23 cellular contexts compared by ENCODE assay signal in the genomic region with DNA sequence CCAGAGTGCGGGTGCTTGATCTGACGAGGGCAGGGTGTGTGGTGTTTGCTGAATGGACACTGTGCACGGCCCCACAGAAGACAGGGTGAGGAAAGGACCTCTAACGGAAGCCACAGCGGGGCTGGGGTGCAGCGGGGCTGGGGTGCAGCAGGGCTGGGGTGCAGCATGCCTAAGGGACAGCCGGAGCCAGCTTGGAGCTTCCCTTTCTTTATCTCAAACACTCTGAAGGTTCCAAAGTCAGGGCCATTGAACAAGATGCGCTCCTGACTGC.
"Had no signal": no experiment of that assay in that cellular context is flagged by ENCODE, and none has a peak within 500 bp of the region (broad histone marks: within the 10 kb centered on the region; RNA-seq: fewer than 3 reads in every experiment).

No MANE protein-coding gene starts in this region.

- H3K27me3 Mint-ChIP-seq: activated CD4-positive, alpha-beta T cell treated with anti-CD3 and anti-CD28 coated beads, Interleukin-2, amount 10 ng/mL, durations not matched to agents 24 days and 14 days; activated CD8-positive, alpha-beta T cell treated with anti-CD3 and anti-CD28 coated beads for 36 hours; activated naive CD8-positive, alpha-beta T cell treated with anti-CD3 and anti-CD28 coated beads, Interleukin-2, amount 10 ng/mL, durations not matched to agents 7 days and 5 days had no signal

- DNase-seq: activated CD4-positive, alpha-beta T cell treated with anti-CD3 and anti-CD28 coated beads, Interleukin-2, amount 10 ng/mL, durations not matched to agents 24 days and 14 days; activated CD8-positive, alpha-beta T cell treated with anti-CD3 and anti-CD28 coated beads for 36 hours; activated naive CD4-positive, alpha-beta T cell treated with Interleukin-2 at 50 U/mL for 16 hours; activated naive CD8-positive, alpha-beta T cell treated with anti-CD3 and anti-CD28 coated beads, Interleukin-2, amount 10 ng/mL, durations not matched to agents 7 days and 5 days; activated T-cell treated with anti-CD3 and anti-CD28 coated beads, Interleukin-2, amount 50 U/mL, for 1 hour; amygdala; effector memory CD8-positive, alpha-beta T cell; hypothalamus; naive B cell; ovary; stimulated activated CD4-positive, alpha-beta T cell treated with anti-CD3 and anti-CD28 coated beads, Interleukin-4, amount 100 ng/mL, for 24 hours; substantia nigra; T1000; uterus had no signal

- H3K27ac ChIP-seq: cardiac muscle cell, neural progenitor cell, ovary, right lobe of liver had no signal

- H3K4me3 ChIP-seq: cardiac muscle cell, neural progenitor cell, ovary, right lobe of liver, tibial nerve, uterus had no signal

- H3K9me3 ChIP-seq: ovary, right lobe of liver, tibial nerve, uterus had no signal

- H2AFZ ChIP-seq: neural progenitor cell had no signal

- H3K27me3 ChIP-seq: cardiac muscle cell, ovary, right lobe of liver, tibial nerve, uterus had no signal

- H3K27ac Mint-ChIP-seq: activated CD4-positive, alpha-beta T cell treated with anti-CD3 and anti-CD28 coated beads, Interleukin-2, amount 10 ng/mL, durations not matched to agents 24 days and 14 days; activated CD8-positive, alpha-beta T cell treated with anti-CD3 and anti-CD28 coated beads for 36 hours; activated naive CD8-positive, alpha-beta T cell treated with anti-CD3 and anti-CD28 coated beads, Interleukin-2, amount 10 ng/mL, durations not matched to agents 7 days and 5 days; activated T-helper 2 cell treated with anti-CD3 and anti-CD28 coated beads, Interferon-gamma antibody, Interleukin-2, Interleukin-4, amounts not matched to agents 10 μg/mL and 5 μg/mL and 100 μg/mL, durations not matched to agents 14 hours and 24 hours and 36 hours; dendritic cell treated with granulocyte-macrophage colony-stimulating factor and Interleukin-4, amounts not matched to agents 40 ng/mL and 50 ng/mL, for 4 days; effector memory CD8-positive, alpha-beta T cell; naive B cell; neural progenitor cell; stimulated activated effector memory CD8-positive, alpha-beta T cell treated with anti-CD3 and anti-CD28 coated beads, Interleukin-12 subunit alpha, Interleukin-12 subunit beta, amount 100 ng/mL, for 72 hours had no signal

- H3K9ac ChIP-seq: neural progenitor cell had no signal

- H3K4me1 Mint-ChIP-seq: activated CD4-positive, alpha-beta T cell treated with anti-CD3 and anti-CD28 coated beads, Interleukin-2, amount 10 ng/mL, durations not matched to agents 24 days and 14 days; activated naive CD8-positive, alpha-beta T cell treated with anti-CD3 and anti-CD28 coated beads, Interleukin-2, amount 10 ng/mL, durations not matched to agents 7 days and 5 days; stimulated activated effector memory CD8-positive, alpha-beta T cell treated with anti-CD3 and anti-CD28 coated beads, Interleukin-12 subunit alpha, Interleukin-12 subunit beta, amount 100 ng/mL, for 72 hours had no signal

- H3K9me3 Mint-ChIP-seq: activated CD4-positive, alpha-beta T cell treated with anti-CD3 and anti-CD28 coated beads, Interleukin-2, amount 10 ng/mL, durations not matched to agents 24 days and 14 days; activated CD8-positive, alpha-beta T cell treated with anti-CD3 and anti-CD28 coated beads for 36 hours; activated naive CD8-positive, alpha-beta T cell treated with anti-CD3 and anti-CD28 coated beads, Interleukin-2, amount 10 ng/mL, durations not matched to agents 7 days and 5 days; activated T-helper 2 cell treated with anti-CD3 and anti-CD28 coated beads, Interferon-gamma antibody, Interleukin-2, Interleukin-4, amounts not matched to agents 10 μg/mL and 5 μg/mL and 100 μg/mL, durations not matched to agents 14 hours and 24 hours and 36 hours; dendritic cell treated with granulocyte-macrophage colony-stimulating factor and Interleukin-4, amounts not matched to agents 40 ng/mL and 50 ng/mL, for 4 days; effector memory CD8-positive, alpha-beta T cell; naive B cell; neural progenitor cell; stimulated activated effector memory CD8-positive, alpha-beta T cell treated with anti-CD3 and anti-CD28 coated beads, Interleukin-12 subunit alpha, Interleukin-12 subunit beta, amount 100 ng/mL, for 72 hours had no signal

- ATAC-seq: activated CD8-positive, alpha-beta T cell treated with anti-CD3 and anti-CD28 coated beads for 36 hours; effector memory CD8-positive, alpha-beta T cell; stimulated activated effector memory CD8-positive, alpha-beta T cell treated with anti-CD3 and anti-CD28 coated beads, Interleukin-12 subunit alpha, Interleukin-12 subunit beta, amount 100 ng/mL, for 72 hours had no signal

- H3K36me3 ChIP-seq: cardiac muscle cell, neural progenitor cell, ovary, right lobe of liver, tibial nerve, uterus had no signal

- H3K4me3 Mint-ChIP-seq: activated CD4-positive, alpha-beta T cell treated with anti-CD3 and anti-CD28 coated beads, Interleukin-2, amount 10 ng/mL, durations not matched to agents 24 days and 14 days; activated CD8-positive, alpha-beta T cell treated with anti-CD3 and anti-CD28 coated beads for 36 hours; activated naive CD8-positive, alpha-beta T cell treated with anti-CD3 and anti-CD28 coated beads, Interleukin-2, amount 10 ng/mL, durations not matched to agents 7 days and 5 days; dendritic cell treated with granulocyte-macrophage colony-stimulating factor and Interleukin-4, amounts not matched to agents 40 ng/mL and 50 ng/mL, for 4 days; effector memory CD8-positive, alpha-beta T cell; naive B cell; neural progenitor cell; stimulated activated effector memory CD8-positive, alpha-beta T cell treated with anti-CD3 and anti-CD28 coated beads, Interleukin-12 subunit alpha, Interleukin-12 subunit beta, amount 100 ng/mL, for 72 hours had no signal

- H3K4me1 ChIP-seq: right lobe of liver had no signal

- FAIRE-seq: frontal cortex, keratinocyte had no signal
